ENCODE assay signal across 8 cellular contexts in genomic region chr21:41170442-41170841, GRCh38. TPM values are rescaled to one million over a fixed set of nuclear protein-coding genes. Genes with fewer than 3 reads are reported as not detected.
DNase-seq lines count a peak whose midpoint lies in the region; ATAC-seq and TF ChIP-seq lines count a peak whose summit lies in the region.

No MANE protein-coding gene starts in this region.

- H3K4me3 ChIP-seq in HFF-Myc (replicated peaks; ENCODE audit: low read depth, low read length) (no peak overlapping the region), fibroblast of pulmonary artery (replicated peaks; ENCODE audit: low read depth, low read length) (no peak overlapping the region), retinal pigment epithelial cell (ENCODE audit: low read length) (peak overlapping the region; percentile 82)

- peaks cover 19% of the 10 kb centered on the region for H3K36me3 Mint-ChIP-seq in Calu3 (ENCODE audit: insufficient read depth, unreplicated experiment)

- TF ChIP-seq CTCF in Calu3 (IDR thresholded peaks at IDR 0.05; ENCODE audit: unreplicated experiment) (peak; percentile 61), HFF-Myc (IDR thresholded peaks at IDR 0.05; ENCODE audit: low read depth, low read length, missing control alignments) (peak; percentile 79), fibroblast of pulmonary artery (IDR thresholded peaks at IDR 0.05; ENCODE audit: low read length, missing control alignments) (peak; percentile 90), retinal pigment epithelial cell (conservative IDR thresholded peaks at IDR 0.05; ENCODE audit: low read depth, low read length) (peak; percentile 81), omental fat pad (IDR thresholded peaks at IDR 0.05) (peak in 1 of 3 donors; percentile 26)

- H3K27ac Mint-ChIP-seq in Calu3 (ENCODE audit: unreplicated experiment) = peak overlapping the region; percentile 54

- H3K9me3 Mint-ChIP-seq in Calu3 (ENCODE audit: low read depth, unreplicated experiment) = no peaks in the 10 kb centered on the region

- peak overlapping the region; percentile 75 for H3K4me3 Mint-ChIP-seq in Calu3 (ENCODE audit: low read depth, unreplicated experiment)

- intact Hi-C loops in Calu3 (cut with micrococcal nuclease; ENCODE audit: unreplicated experiment) = loop anchor here (2.0 to 5.0 kb wide), 2 partner anchors 48 to 192 kb away; partner anchors contain the start of gene MX2

- ATAC-seq in omental fat pad (ENCODE audit: low FRiP score) = no peak

- in situ Hi-C loops in SK-MEL-5 (cut with HindIII; ENCODE audit: low pct_unique_long_range_greater_than_20kb, low sequenced_read_pairs) = no loop called here

- H3K4me1 Mint-ChIP-seq in Calu3 (ENCODE audit: low read depth, unreplicated experiment) = peaks cover 19% of the 10 kb centered on the region

- CTCF ChIA-PET in Calu3 (lab: Charles Lee) = interaction anchor here (0.8 to 1.2 kb wide), 2 partner anchors 47 to 57 kb away, joined by 4 to 6 read pairs; no protein-coding TSS in a partner anchor

- BruUV-seq in Calu3 (replicated peaks; lab: Mats Ljungman, UMichigan) = no TSS peak

- H3K27me3 Mint-ChIP-seq in Calu3 (ENCODE audit: unreplicated experiment) = no peaks in the 10 kb centered on the region

- DNase-seq in Calu3 (peak; percentile 76), HFF-Myc (ENCODE audit: extremely low read depth, low read depth) (no peak), SK-MEL-5 (ENCODE audit: low read depth, low spot score) (peak; percentile 83), fibroblast of pulmonary artery (ENCODE audit: low read depth) (peak; percentile 53), retinal pigment epithelial cell (ENCODE audit: low read depth) (peak; percentile 66), ecto neural progenitor cell (ENCODE audit: low spot score) (no peak), omental fat pad (ENCODE audit: low spot score) (no peak)
- no peak for DNase-seq in activated CD8-positive, alpha-beta memory T cell treated with anti-CD3 and anti-CD28 coated beads for 24 hours

RNA-seq across cellular contexts. Expression of gene BACE2, which starts 2.5 kb away (rescaled TPM):
- 52.3 and 59.0 TPM in 2 replicates for total RNA-seq in Calu3 (2022)
- 490 and 502 TPM in 2 replicates for total RNA-seq in SK-MEL-5 (2014; rRNA removed; shearing (Covaris generic))
- 485 and 573 TPM in 2 replicates for polyA plus RNA-seq in SK-MEL-5 (2015; cell fraction: cytosol; rRNA removed)
- polyA plus RNA-seq in SK-MEL-5 (2015; cell fraction: nucleus; rRNA removed) = 123 and 129 TPM in 2 replicates
- 10 to 100 TPM; 23.5 to 39.3 (median 37.0) TPM for total RNA-seq in omental fat pad

Comparison
In these comparisons a context has a peak if more than half of its experiments do, and no peak if none do; other contexts are left out.
1. DNase-seq: peak in Calu3 (single experiment), SK-MEL-5 (single experiment), fibroblast of pulmonary artery (single experiment) and retinal pigment epithelial cell (single experiment); none in HFF-Myc (single experiment), ecto neural progenitor cell (single experiment), omental fat pad (single experiment) and activated CD8-positive, alpha-beta memory T cell treated with anti-CD3 and anti-CD28 coated beads for 24 hours (single experiment).